In genomic region chr16:25258856-25259179, GRCh38 we compare ENCODE assay signal across 8 cellular contexts. TPM values are rescaled to one million over a fixed set of nuclear protein-coding genes. Genes with fewer than 3 reads are reported as not detected.
A peak's percentile ranks its signal among the peaks of the same experiment; 100 is the strongest.
DNase-seq lines count a peak whose midpoint lies in the region; ATAC-seq, FAIRE-seq and TF ChIP-seq lines count a peak whose summit lies in the region.

No MANE protein-coding gene starts in this region.

- dilution Hi-C loops in endothelial cell of umbilical vein (cut with MboI; ENCODE audit: extremely low pct_ligation_motif_present, low sequenced_read_pairs), result no loop called here

- H3K9me3 ChIP-seq in endothelial cell of umbilical vein (replicated peaks; ENCODE audit: control insufficient read depth, insufficient read depth, low read length), result no peaks in the 10 kb centered on the region

- no peak for TF ChIP-seq POLR2A in endothelial cell of umbilical vein (IDR thresholded peaks at IDR 0.05; ENCODE audit: low read depth, low read length)

- peak overlapping the region; percentile 93 for H3K4me3 ChIP-seq in GM06990 (replicated peaks; ENCODE audit: low read depth, low read length)
- peak overlapping the region in 2 of 3 experiments; percentile 73 to 91 for H3K4me3 ChIP-seq in endothelial cell of umbilical vein (replicated peaks in 1 of 3; ENCODE audit: insufficient read depth in 1 of 3, low read depth in 1 of 3, low read length in 3 of 3)

- H3K4me1 ChIP-seq in endothelial cell of umbilical vein (ENCODE audit: control insufficient read depth, extremely low read depth, insufficient read depth, low read length), result peaks cover 20% of the 10 kb centered on the region

- H2AFZ ChIP-seq in endothelial cell of umbilical vein (ENCODE audit: low read depth, low read length), result no peak overlapping the region

- H3K36me3 ChIP-seq in GM06990 (ENCODE audit: control insufficient read depth, insufficient read depth, low read length) (peaks cover 3% of the 10 kb centered on the region), endothelial cell of umbilical vein (ENCODE audit: control insufficient read depth in 2 of 2, extremely low read depth in 1 of 2, insufficient read depth in 2 of 2, low read length in 2 of 2) (peaks cover 0 to 2% of the 10 kb centered on the region in 2 experiments)

- FAIRE-seq in endothelial cell of umbilical vein (lab: Jason Lieb, UNC), result no peak

- POLR2A ChIA-PET in T-cell (lab: Charles Lee), result no interaction called here
- POLR2A ChIA-PET in endothelial cell of umbilical vein (lab: Charles Lee), result interaction anchor here (0.8 kb wide), 1 partner anchor 12 kb away, joined by 3 read pairs; no protein-coding TSS in a partner anchor

- no peaks in the 10 kb centered on the region for H3K9me1 ChIP-seq in endothelial cell of umbilical vein (replicated peaks; ENCODE audit: control insufficient read depth, extremely low read depth, insufficient read depth, low read length)

- H3K27me3 Mint-ChIP-seq in T-cell (no peaks in the 10 kb centered on the region), progenitor cell of endocrine pancreas (no peaks in the 10 kb centered on the region)

- H3K36me3 Mint-ChIP-seq in T-cell, result peaks cover 10% of the 10 kb centered on the region
- peaks cover 4% of the 10 kb centered on the region for H3K36me3 Mint-ChIP-seq in progenitor cell of endocrine pancreas (ENCODE audit: insufficient read depth)

- peak overlapping the region; percentile 80 for H3K4me2 ChIP-seq in endothelial cell of umbilical vein (ENCODE audit: insufficient read depth, low read length)

- ATAC-seq in T-cell (replicated peaks in 1 of 4), result no peak
- no peak for ATAC-seq in GM19328 (IDR thresholded peaks at IDR 0.05; ENCODE audit: unreplicated experiment)
- no peak for ATAC-seq in HG03045 (IDR thresholded peaks at IDR 0.05; ENCODE audit: unreplicated experiment)
- ATAC-seq in GM18867 (IDR thresholded peaks at IDR 0.05; ENCODE audit: unreplicated experiment), result no peak

- H3K9me3 Mint-ChIP-seq in T-cell (no peaks in the 10 kb centered on the region), progenitor cell of endocrine pancreas (ENCODE audit: low read depth) (no peaks in the 10 kb centered on the region)

- peaks cover 35% of the 10 kb centered on the region for H3K79me2 ChIP-seq in endothelial cell of umbilical vein (ENCODE audit: control insufficient read depth, insufficient read depth, low read length)

- DNase-seq in GM06990 (ENCODE audit: extremely low read depth, insufficient read length), result no peak
- DNase-seq in T-cell, result peak in 6 of 34 experiments; percentile 1 to 28 (median 9)
- no peak for DNase-seq in endothelial cell of umbilical vein (ENCODE audit: low read depth, low spot score)
- no peak for DNase-seq in progenitor cell of endocrine pancreas (ENCODE audit: low spot score, unreplicated experiment)
- DNase-seq in SHP77 (lab: John Stamatoyannopoulos, UW), result no peak

- no peaks in the 10 kb centered on the region for H3K27me3 ChIP-seq in GM06990 (replicated peaks; ENCODE audit: control insufficient read depth, insufficient read depth, low read length)
- H3K27me3 ChIP-seq in endothelial cell of umbilical vein (ENCODE audit: control insufficient read depth in 2 of 2, insufficient read depth in 2 of 2, low read length in 2 of 2), result no peaks in the 10 kb centered on the region

- TF ChIP-seq CTCF in GM06990 (IDR thresholded peaks at IDR 0.05; ENCODE audit: insufficient read depth, low read length, poor library complexity, severe bottlenecking), result no peak
- TF ChIP-seq CTCF in endothelial cell of umbilical vein (IDR thresholded peaks at IDR 0.05; ENCODE audit: extremely low read depth in 1 of 2, insufficient read depth in 1 of 2, low read depth in 1 of 2, low read length in 2 of 2), result no peak
- TF ChIP-seq CTCF in progenitor cell of endocrine pancreas (IDR thresholded peaks at IDR 0.05; ENCODE audit: unreplicated experiment), result no peak

- H4K20me1 ChIP-seq in endothelial cell of umbilical vein (replicated peaks; ENCODE audit: control insufficient read depth, extremely low read depth, insufficient read depth, low read length), result peaks cover 2% of the 10 kb centered on the region

- intact Hi-C loops in endothelial cell of umbilical vein (cut with micrococcal nuclease), result loop anchor here (5.0 kb wide), 1 partner anchor 722 kb away; the partner anchor contains the start of gene RBBP6

- H3K27ac ChIP-seq in endothelial cell of umbilical vein (ENCODE audit: insufficient read depth, low read depth, low read length), result peak overlapping the region; percentile 94

- BruUV-seq in endothelial cell of umbilical vein (replicated peaks; lab: Mats Ljungman, UMichigan), result no TSS peak

- H3K4me1 Mint-ChIP-seq in T-cell (peaks cover 46 to 61% (median 58%) of the 10 kb centered on the region in 3 donors), progenitor cell of endocrine pancreas (ENCODE audit: low read depth) (peaks cover 25% of the 10 kb centered on the region)

- CTCF ChIA-PET in T-cell (lab: Charles Lee), result interaction anchor here in 1 of 2 donors (0.6 to 1.1 kb wide), 2 partner anchors 11 to 17 kb away, joined by 3 read pairs; no protein-coding TSS in a partner anchor
- CTCF ChIA-PET in endothelial cell of umbilical vein (lab: Charles Lee), result interaction anchor here (1.3 to 3.1 kb wide), 3 partner anchors 18 to 33 kb away, joined by 4 to 11 read pairs (median 5); no protein-coding TSS in a partner anchor

- H3K4me3 Mint-ChIP-seq in T-cell (peak overlapping the region; percentile 93 to 96 (median 93)), progenitor cell of endocrine pancreas (ENCODE audit: low read depth) (peak overlapping the region; percentile 77)

- H3K27ac Mint-ChIP-seq in T-cell, result peak overlapping the region; percentile 93 to 95
- peak overlapping the region; percentile 100 for H3K27ac Mint-ChIP-seq in progenitor cell of endocrine pancreas

- H3K9ac ChIP-seq in endothelial cell of umbilical vein (replicated peaks; ENCODE audit: extremely low read depth, insufficient read depth, low read length), result peak overlapping the region; percentile 98

TF ChIP-seq in endothelial cell of umbilical vein, 7 proteins besides CTCF, POLR2A, EP300 and RAD21:
- no peak for TF ChIP-seq POLR2AphosphoS5 (IDR thresholded peaks at IDR 0.05; ENCODE audit: insufficient read depth, low read depth, low read length)
- TF ChIP-seq GATA2 (IDR thresholded peaks at IDR 0.05; ENCODE audit: insufficient read depth, insufficient read length, low read depth, low read length), result no peak
- no peak for TF ChIP-seq MYC (IDR thresholded peaks at IDR 0.05; ENCODE audit: low read depth, low read length)
- no peak for TF ChIP-seq FOS (IDR thresholded peaks at IDR 0.05; ENCODE audit: borderline replicate concordance, insufficient read depth, low read length)
- no peak for TF ChIP-seq JUN (IDR thresholded peaks at IDR 0.05; ENCODE audit: borderline replicate concordance, insufficient read depth, insufficient read length, low read depth)
- no peak for TF ChIP-seq MAX (IDR thresholded peaks at IDR 0.05; ENCODE audit: insufficient read depth, insufficient read length)
- TF ChIP-seq EZH2 (IDR thresholded peaks at IDR 0.05; ENCODE audit: borderline replicate concordance, low read depth, low read length, severe bottlenecking), result no peak

RNA-seq across cellular contexts. Expression of gene ZKSCAN2, which starts 1.2 kb away (rescaled TPM):
- 1 to 10 TPM; 3.2 to 6.4 (median 4.7) TPM for total RNA-seq in T-cell
- total RNA-seq in endothelial cell of umbilical vein, result 4.7 and 4.8 TPM in 2 replicates
- 0.99 and 1.4 TPM in 2 replicates for polyA plus RNA-seq in endothelial cell of umbilical vein
- 1.2 and 1.5 TPM in 2 replicates for polyA plus RNA-seq in endothelial cell of umbilical vein (2011; cell fraction: cytosol; rRNA removed)
- 3.8 and 4.0 TPM in 2 replicates for polyA plus RNA-seq in endothelial cell of umbilical vein (2011; cell fraction: nucleus; rRNA removed)
- 2.7 and 3.2 TPM in 2 replicates for polyA plus RNA-seq in endothelial cell of umbilical vein (2012)
- 6.0 and 6.7 TPM in 2 replicates for polyA minus RNA-seq in endothelial cell of umbilical vein
- polyA minus RNA-seq in endothelial cell of umbilical vein (2011; cell fraction: cytosol; rRNA and poly(A)+ RNA removed), result 4.4 TPM
- polyA minus RNA-seq in endothelial cell of umbilical vein (2011; cell fraction: nucleus; rRNA and poly(A)+ RNA removed), result 7.4 and 8.9 TPM in 2 replicates
- total RNA-seq in progenitor cell of endocrine pancreas, result 17.3 and 17.9 TPM in 2 replicates

RNA-seq across cellular contexts. Expression of gene AQP8, which starts 42.1 kb away (rescaled TPM):
- total RNA-seq in T-cell (under 1 TPM in 1 of 5 donors, not detected in 4; 0.75 TPM), endothelial cell of umbilical vein (not detected in 2 replicates), progenitor cell of endocrine pancreas (0.31 TPM in 1 of 2 replicates, not detected in the other)
- not detected in 2 replicates for polyA plus RNA-seq in endothelial cell of umbilical vein
- polyA plus RNA-seq in endothelial cell of umbilical vein (2011; cell fraction: cytosol; rRNA removed), result not detected in 2 replicates
- polyA plus RNA-seq in endothelial cell of umbilical vein (2011; cell fraction: nucleus; rRNA removed), result not detected in 2 replicates
- not detected in 2 replicates for polyA plus RNA-seq in endothelial cell of umbilical vein (2012)
- not detected in 2 replicates for polyA minus RNA-seq in endothelial cell of umbilical vein
- not detected for polyA minus RNA-seq in endothelial cell of umbilical vein (2011; cell fraction: cytosol; rRNA and poly(A)+ RNA removed)
- polyA minus RNA-seq in endothelial cell of umbilical vein (2011; cell fraction: nucleus; rRNA and poly(A)+ RNA removed), result not detected in 2 replicates
